Comparison of ENCODE assay signal across 9 cellular contexts in genomic region chr1:29282924-29283803, GRCh38. TPM values are rescaled to one million over a fixed set of nuclear protein-coding genes. Genes with fewer than 3 reads are reported as not detected.
DNase-seq lines count a peak whose midpoint lies in the region; ATAC-seq and TF ChIP-seq lines count a peak whose summit lies in the region.
"Had no signal": no experiment of that assay in that cellular context is flagged by ENCODE, and none has a peak within 500 bp of the region (broad histone marks: within the 10 kb centered on the region; RNA-seq: fewer than 3 reads in every experiment).

No MANE protein-coding gene starts in this region.

- H3K27ac ChIP-seq in DND-41 (ENCODE audit: low read length) = no peak overlapping the region
- H3K27ac ChIP-seq in HUES6 (ENCODE audit: low read depth, low read length) = no peak overlapping the region
- no peak overlapping the region for H3K27ac ChIP-seq in right cardiac atrium (ENCODE audit: low read length)
- H3K27ac ChIP-seq: Peyer's patch had no signal

- intact Hi-C loops in right cardiac atrium (cut with DNase I) = no loop called here

- H3K9me3 Mint-ChIP-seq in WTC11 = no peaks in the 10 kb centered on the region
- no peaks in the 10 kb centered on the region for H3K9me3 Mint-ChIP-seq in stimulated activated naive CD8-positive, alpha-beta T cell treated with anti-CD3 and anti-CD28 coated beads, Interleukin-15, amount 100 ng/mL, for 72 hours

- ATAC-seq in DND-41 (ENCODE audit: insufficient read depth, low read depth) (peak; percentile 77), WTC11 (peak; percentile 92), right cardiac atrium (peak; percentile 75 to 87), HG03571 (IDR thresholded peaks at IDR 0.05; ENCODE audit: unreplicated experiment) (no peak), GM21723 (IDR thresholded peaks at IDR 0.05; ENCODE audit: unreplicated experiment) (no peak)
- ATAC-seq in stimulated activated naive CD8-positive, alpha-beta T cell treated with anti-CD3 and anti-CD28 coated beads, Interleukin-15, amount 100 ng/mL, for 72 hours = peak; percentile 52

- H3K27me3 Mint-ChIP-seq in WTC11 (ENCODE audit: low read depth) = no peaks in the 10 kb centered on the region
- H3K27me3 Mint-ChIP-seq in stimulated activated naive CD8-positive, alpha-beta T cell treated with anti-CD3 and anti-CD28 coated beads, Interleukin-15, amount 100 ng/mL, for 72 hours = no peaks in the 10 kb centered on the region

- peak overlapping the region; percentile 80 for H3K4me3 Mint-ChIP-seq in WTC11
- H3K4me3 Mint-ChIP-seq in stimulated activated naive CD8-positive, alpha-beta T cell treated with anti-CD3 and anti-CD28 coated beads, Interleukin-15, amount 100 ng/mL, for 72 hours = peak overlapping the region; percentile 3 to 60

- peaks cover 3% of the 10 kb centered on the region; the same call in 1 of the 2 replicates for H4K20me1 ChIP-seq in DND-41 (ENCODE audit: insufficient read depth, low read length)

- no peak overlapping the region for H3K9ac ChIP-seq in DND-41 (ENCODE audit: low read depth, low read length)
- no peak overlapping the region for H3K9ac ChIP-seq in HUES6 (ENCODE audit: low read length)

- no peaks in the 10 kb centered on the region for H3K36me3 ChIP-seq in DND-41 (ENCODE audit: insufficient read depth, low read length)
- peaks cover 10% of the 10 kb centered on the region for H3K36me3 ChIP-seq in HUES6 (ENCODE audit: control insufficient read depth, insufficient read depth, low read length)
- H3K36me3 ChIP-seq: Peyer's patch had no signal

- no peaks in the 10 kb centered on the region for H3K36me3 Mint-ChIP-seq in WTC11

- peaks cover 24% of the 10 kb centered on the region for H3K4me1 Mint-ChIP-seq in WTC11
- H3K4me1 Mint-ChIP-seq in stimulated activated naive CD8-positive, alpha-beta T cell treated with anti-CD3 and anti-CD28 coated beads, Interleukin-15, amount 100 ng/mL, for 72 hours = peaks cover 8% of the 10 kb centered on the region

- WGBS in right cardiac atrium = 42% methylated on average over 16 of the region's 16 CpGs

- CTCF ChIA-PET in WTC11 (lab: Charles Lee) = interaction anchor here (0.5 to 2.0 kb wide), 12 partner anchors 24 to 113 kb away, joined by 3 to 10 read pairs (median 6); partner anchors contain the start of gene PTPRU

- POLR2A ChIA-PET in WTC11 (lab: Charles Lee) = interaction anchor here (1.1 to 1.6 kb wide), 4 partner anchors 12 to 42 kb away, joined by 4 to 5 read pairs (median 5); no protein-coding TSS in a partner anchor

- H3K9me3 ChIP-seq in DND-41 (ENCODE audit: insufficient read depth, low read length, severe bottlenecking) (no peaks in the 10 kb centered on the region), HUES6 (ENCODE audit: control insufficient read depth, insufficient read depth, low read depth, low read length) (no peaks in the 10 kb centered on the region), right cardiac atrium (ENCODE audit: control insufficient read depth, low read length) (no peaks in the 10 kb centered on the region)
- H3K9me3 ChIP-seq: Peyer's patch had no signal

- no peaks in the 10 kb centered on the region for H3K27me3 ChIP-seq in DND-41 (ENCODE audit: insufficient read depth, low read length, poor library complexity)
- no peaks in the 10 kb centered on the region for H3K27me3 ChIP-seq in HUES6 (ENCODE audit: control insufficient read depth, insufficient read depth, low read length)
- no peaks in the 10 kb centered on the region for H3K27me3 ChIP-seq in right cardiac atrium (ENCODE audit: control insufficient read depth, insufficient read depth)
- H3K27me3 ChIP-seq: Peyer's patch had no signal

- H3K4me3 ChIP-seq in DND-41 (ENCODE audit: low read depth in 1 of 2, low read length in 2 of 2) (no peak overlapping the region), HUES6 (ENCODE audit: low read depth, low read length) (peak overlapping the region; percentile 59), right cardiac atrium (ENCODE audit: low read length) (no peak overlapping the region)
- H3K4me3 ChIP-seq: Peyer's patch had no signal

- peak overlapping the region; percentile 99 for H3K27ac Mint-ChIP-seq in WTC11
- peak overlapping the region; percentile 19 to 49 for H3K27ac Mint-ChIP-seq in stimulated activated naive CD8-positive, alpha-beta T cell treated with anti-CD3 and anti-CD28 coated beads, Interleukin-15, amount 100 ng/mL, for 72 hours

- TF ChIP-seq CTCF in DND-41 (IDR thresholded peaks at IDR 0.05; ENCODE audit: borderline replicate concordance, extremely low read depth, low read length, poor library complexity, severe bottlenecking) (no peak), WTC11 (IDR thresholded peaks at IDR 0.05) (no peak)

- peak; percentile 60 for DNase-seq in DND-41
- peak; percentile 98 for DNase-seq in WTC11 (ENCODE audit: low spot score)
- peak; percentile 62 to 82 (median 80) for DNase-seq in right cardiac atrium
- no peak for DNase-seq in stimulated activated naive CD8-positive, alpha-beta T cell treated with anti-CD3 and anti-CD28 coated beads, Interleukin-15, amount 100 ng/mL, for 72 hours
- no peak for DNase-seq in HPDE6-E6E7 (ENCODE audit: extremely low spot score)

- H3K4me2 ChIP-seq in DND-41 (ENCODE audit: insufficient read depth, low read length) = no peak overlapping the region

- no peaks in the 10 kb centered on the region for H3K4me1 ChIP-seq in DND-41 (ENCODE audit: insufficient read depth, low read length)
- peaks cover 26% of the 10 kb centered on the region for H3K4me1 ChIP-seq in HUES6 (ENCODE audit: control insufficient read depth, insufficient read depth, low read length)
- no peaks in the 10 kb centered on the region for H3K4me1 ChIP-seq in right cardiac atrium (ENCODE audit: control insufficient read depth, insufficient read depth, low read length)
- H3K4me1 ChIP-seq: Peyer's patch had no signal

- H2AFZ ChIP-seq in DND-41 (ENCODE audit: low read depth, low read length) = peak overlapping the region; percentile 33; the same call in 1 of the 2 replicates

- H3K79me2 ChIP-seq in DND-41 (ENCODE audit: insufficient read depth, low read length) = no peaks in the 10 kb centered on the region

TF ChIP-seq in WTC11, 78 proteins besides CTCF, POLR2A, EP300 and RAD21:
- TF ChIP-seq ZNF281 (CRISPR knock-in tag; IDR thresholded peaks at IDR 0.05) = 0 out of 2 replicates have a peak, but pooled peaks have one; percentile 29
- no peak for TF ChIP-seq GRHL2 (CRISPR knock-in tag; IDR thresholded peaks at IDR 0.05; ENCODE audit: insufficient replicate concordance, severe bottlenecking)
- TF ChIP-seq MAX (CRISPR knock-in tag; IDR thresholded peaks at IDR 0.05) = no peak; the same call in 1 of the 2 replicates
- peak; percentile 70 for TF ChIP-seq SP1 (CRISPR knock-in tag; conservative IDR thresholded peaks at IDR 0.05)
- TF ChIP-seq ZNF423 (CRISPR knock-in tag; IDR thresholded peaks at IDR 0.05) = no peak
- no peak for TF ChIP-seq FOXP4 (CRISPR knock-in tag; IDR thresholded peaks at IDR 0.05)

RNA-seq across cellular contexts. Expression of gene PTPRU, which starts 46.8 kb away (rescaled TPM):
- total RNA-seq in WTC11 (2021) (60.8 to 75.4 TPM (median 68.2 TPM) in 3 replicates), right cardiac atrium (10 to 100 TPM; 13.7 to 29.9 (median 22.9) TPM)
- 24.6 TPM for polyA plus RNA-seq in right cardiac atrium

RNA-seq across cellular contexts. Expression of gene MECR, which starts 52.4 kb away (rescaled TPM):
- total RNA-seq in WTC11 (2021) (37.6 to 44.2 TPM (median 43.0 TPM) in 3 replicates), right cardiac atrium (10 to 100 TPM; 21.0 to 33.7 (median 24.7) TPM)
- polyA plus RNA-seq in right cardiac atrium = 36.0 TPM

Comparison
In these comparisons a context has a peak if more than half of its experiments do, and no peak if none do; other contexts are left out.
1. ATAC-seq: peak in DND-41 (single experiment), WTC11 (single experiment), right cardiac atrium (2 of 2) and stimulated activated naive CD8-positive, alpha-beta T cell treated with anti-CD3 and anti-CD28 coated beads, Interleukin-15, amount 100 ng/mL, for 72 hours (single experiment); none in HG03571 (single experiment) and GM21723 (single experiment).
2. DNase-seq: peak in DND-41 (single experiment), WTC11 (single experiment) and right cardiac atrium (3 of 3); none in stimulated activated naive CD8-positive, alpha-beta T cell treated with anti-CD3 and anti-CD28 coated beads, Interleukin-15, amount 100 ng/mL, for 72 hours (0 of 2) and HPDE6-E6E7 (single experiment).